In genomic region chr9:38017885-38018186, GRCh38 we compare ENCODE assay signal across 13 cellular contexts. TPM values are rescaled to one million over a fixed set of nuclear protein-coding genes. Genes with fewer than 3 reads are reported as not detected.
DNase-seq lines count a peak whose midpoint lies in the region; ATAC-seq and TF ChIP-seq lines count a peak whose summit lies in the region.
"Had no signal": no experiment of that assay in that cellular context is flagged by ENCODE, and none has a peak within 500 bp of the region (broad histone marks: within the 10 kb centered on the region; RNA-seq: fewer than 3 reads in every experiment).

No MANE protein-coding gene starts in this region.

- H3K4me2 ChIP-seq in osteoblast (ENCODE audit: insufficient read depth, low read length) = peak overlapping the region; percentile 56

- peaks cover 8% of the 10 kb centered on the region for H4K20me1 ChIP-seq in osteoblast (ENCODE audit: insufficient read depth, low read length)

- WGBS in esophagus squamous epithelium, 2 donors = 67 to 80% methylated on average over 2 of the region's 2 CpGs

- peaks cover 48% of the 10 kb centered on the region for H3K4me1 ChIP-seq in A673 (ENCODE audit: insufficient read depth, low read length, poor library complexity, severe bottlenecking)
- peaks cover 53% of the 10 kb centered on the region for H3K4me1 ChIP-seq in RWPE2 (ENCODE audit: insufficient read depth, poor library complexity, severe bottlenecking)
- peaks cover 6 to 68% (median 54%) of the 10 kb centered on the region in 3 donors for H3K4me1 ChIP-seq in esophagus squamous epithelium
- peaks cover 50% of the 10 kb centered on the region for H3K4me1 ChIP-seq in osteoblast (ENCODE audit: insufficient read depth, low read length)

- no peak for ATAC-seq in RWPE2 (ENCODE audit: low read depth)
- ATAC-seq in GM21723 (IDR thresholded peaks at IDR 0.05; ENCODE audit: unreplicated experiment) = no peak
- no peak for ATAC-seq in HG03039 (IDR thresholded peaks at IDR 0.05; ENCODE audit: unreplicated experiment)
- ATAC-seq: stimulated activated naive CD8-positive, alpha-beta T cell treated with anti-CD3 and anti-CD28 coated beads, Interleukin-15, amount 100 ng/mL, for 72 hours had no signal

- POLR2A ChIA-PET in A673 (lab: Charles Lee; ENCODE audit: low non-redundant PET) = no interaction called here

- no peak for DNase-seq in A673 (ENCODE audit: low spot score)
- DNase-seq in RWPE2 (ENCODE audit: low spot score) = no peak
- no peak for DNase-seq in esophagus squamous epithelium (lab: John Stamatoyannopoulos, UW)
- DNase-seq in osteoblast (ENCODE audit: insufficient read length, low spot score, missing footprints) = peak; percentile 58
- no peak for DNase-seq in activated CD8-positive, alpha-beta memory T cell treated with anti-CD3 and anti-CD28 coated beads for 24 hours
- DNase-seq in hippocampal formation (lab: John Stamatoyannopoulos, UW) = no peak
- DNase-seq: activated CD4-positive, alpha-beta T cell treated with anti-CD3 and anti-CD28 coated beads, Interleukin-2, amount 50 U/mL, for 4 hours; immature natural killer cell; NCI-H187; NCI-H748 treated with DMSO at 0.1 percent for 48 hours; stimulated activated naive CD8-positive, alpha-beta T cell treated with anti-CD3 and anti-CD28 coated beads, Interleukin-15, amount 100 ng/mL, for 72 hours had no signal

- intact Hi-C loops in A673 (cut with micrococcal nuclease; ENCODE audit: unreplicated experiment) = no loop called here
- intact Hi-C loops in esophagus squamous epithelium (cut with DNase I) = no loop called here

- no peak for TF ChIP-seq CTCF in A673 (conservative IDR thresholded peaks at IDR 0.05; ENCODE audit: low read depth, low read length)
- TF ChIP-seq CTCF in RWPE2 (IDR thresholded peaks at IDR 0.05; ENCODE audit: poor library complexity, severe bottlenecking) = no peak
- no peak for TF ChIP-seq CTCF in esophagus squamous epithelium (IDR thresholded peaks at IDR 0.05)
- no peak for TF ChIP-seq CTCF in osteoblast (IDR thresholded peaks at IDR 0.05; ENCODE audit: extremely low read depth, low read depth, low read length)

- CTCF ChIA-PET in A673 (lab: Charles Lee) = no interaction called here

- no peak for TF ChIP-seq POLR2A in esophagus squamous epithelium (IDR thresholded peaks at IDR 0.05)

- H3K27me3 ChIP-seq in A673 (replicated peaks; ENCODE audit: insufficient read depth, low read depth, low read length, poor library complexity) = no peaks in the 10 kb centered on the region
- H3K27me3 ChIP-seq in RWPE2 (ENCODE audit: insufficient read depth, poor library complexity, severe bottlenecking) = no peaks in the 10 kb centered on the region
- H3K27me3 ChIP-seq in esophagus squamous epithelium = no peaks in the 10 kb centered on the region
- H3K27me3 ChIP-seq in osteoblast (ENCODE audit: insufficient read depth, low read length) = no peaks in the 10 kb centered on the region

- H3K9me3 ChIP-seq in A673 (ENCODE audit: low read depth, low read length, poor library complexity, severe bottlenecking) = no peaks in the 10 kb centered on the region
- H3K9me3 ChIP-seq in RWPE2 (ENCODE audit: severe bottlenecking) = no peaks in the 10 kb centered on the region
- H3K9me3 ChIP-seq in esophagus squamous epithelium = no peaks in the 10 kb centered on the region
- H3K9me3 ChIP-seq in osteoblast (ENCODE audit: low read depth, low read length) = no peaks in the 10 kb centered on the region

- no peak overlapping the region for H2AFZ ChIP-seq in osteoblast (ENCODE audit: low read length)

- no peak overlapping the region for H3K4me3 ChIP-seq in A673 (ENCODE audit: low read depth, low read length, poor library complexity, severe bottlenecking)
- H3K4me3 ChIP-seq in RWPE2 (ENCODE audit: severe bottlenecking) = no peak overlapping the region
- H3K4me3 ChIP-seq in esophagus squamous epithelium = no peak overlapping the region
- no peak overlapping the region for H3K4me3 ChIP-seq in osteoblast (ENCODE audit: insufficient read depth, low read length)

- no peaks in the 10 kb centered on the region for H3K36me3 ChIP-seq in A673 (ENCODE audit: insufficient read depth, low read length, poor library complexity, severe bottlenecking)
- H3K36me3 ChIP-seq in RWPE2 (ENCODE audit: low read depth) = peaks cover 31% of the 10 kb centered on the region
- peaks cover 0 to 41% (median 0%) of the 10 kb centered on the region in 3 donors for H3K36me3 ChIP-seq in esophagus squamous epithelium
- peaks cover 8% of the 10 kb centered on the region for H3K36me3 ChIP-seq in osteoblast (ENCODE audit: insufficient read depth, low read length)

- peaks cover 40% of the 10 kb centered on the region for H3K79me2 ChIP-seq in osteoblast (ENCODE audit: insufficient read depth, low read length)

- no TSS peak for BruUV-seq in A673 (replicated peaks; lab: Mats Ljungman, UMichigan)

- H3K27ac ChIP-seq in A673 (ENCODE audit: low read depth, low read length, poor library complexity, severe bottlenecking) = peak overlapping the region; percentile 70
- H3K27ac ChIP-seq in RWPE2 (ENCODE audit: poor library complexity, severe bottlenecking) = peak overlapping the region; percentile 98
- peak overlapping the region; percentile 2 to 72 (median 36) for H3K27ac ChIP-seq in esophagus squamous epithelium
- H3K27ac ChIP-seq in osteoblast (ENCODE audit: low read depth, low read length) = peak overlapping the region; percentile 72

RNA-seq across cellular contexts. Expression of gene SHB, which starts 51.2 kb away (rescaled TPM):
- total RNA-seq in A673 (2021) (14.7 and 20.7 TPM in 2 replicates), esophagus squamous epithelium (10 to 100 TPM; 17.7 to 31.4 (median 24.2) TPM), osteoblast (8.8 and 9.4 TPM in 2 replicates)

Comparison
In these comparisons a context has a peak if more than half of its experiments do, and no peak if none do; other contexts are left out.
1. H3K27ac ChIP-seq: peak in every context shown above with its lines; median percentile 98 in RWPE2; 72 in osteoblast; 70 in A673; 36 in esophagus squamous epithelium.